21 cellular contexts compared by ENCODE assay signal in genomic region chr11:117000039-117000740, GRCh38.
DNase-seq lines count a peak whose midpoint lies in the region; ATAC-seq, FAIRE-seq and TF ChIP-seq lines count a peak whose summit lies in the region.
"Had no signal": no experiment of that assay in that cellular context is flagged by ENCODE, and none has a peak within 500 bp of the region (broad histone marks: within the 10 kb centered on the region; RNA-seq: fewer than 3 reads in every experiment).

No MANE protein-coding gene starts in this region.

- TF ChIP-seq POLR2A in H54 (IDR thresholded peaks at IDR 0.05; ENCODE audit: low read depth, low read length): no peak

- H3K4me1 ChIP-seq in CD4-positive, alpha-beta memory T cell (ENCODE audit: insufficient read depth, low read length): peaks cover 42% of the 10 kb centered on the region
- peaks cover 20% of the 10 kb centered on the region for H3K4me1 ChIP-seq in Loucy (ENCODE audit: insufficient read depth, low read length, poor library complexity, severe bottlenecking)

- H3K36me3 Mint-ChIP-seq in CD4-positive, alpha-beta memory T cell: peaks cover 9% of the 10 kb centered on the region in 2 donors
- H3K36me3 Mint-ChIP-seq in T-helper 17 cell (ENCODE audit: low read depth) (peaks cover 2% of the 10 kb centered on the region), naive B cell (peaks cover 0 to 9% of the 10 kb centered on the region in 2 donors)

- H3K27me3 ChIP-seq in CD4-positive, alpha-beta memory T cell (ENCODE audit: insufficient read depth, low read length): no peaks in the 10 kb centered on the region
- H3K27me3 ChIP-seq in Loucy (ENCODE audit: insufficient read depth, low read length, poor library complexity, severe bottlenecking): no peaks in the 10 kb centered on the region
- H3K27me3 ChIP-seq: testis had no signal

- no peaks in the 10 kb centered on the region for H3K36me3 ChIP-seq in CD4-positive, alpha-beta memory T cell (ENCODE audit: insufficient read depth, low read length)
- no peaks in the 10 kb centered on the region for H3K36me3 ChIP-seq in Loucy (ENCODE audit: insufficient read depth, low read length)
- H3K36me3 ChIP-seq: WERI-Rb-1 had no signal

- no peaks in the 10 kb centered on the region for H3K9me2 ChIP-seq in Loucy (replicated peaks; ENCODE audit: low read depth, low read length)

- peak overlapping the region in 4 of 8 donors; percentile 1 to 63 (median 20) for H3K4me3 Mint-ChIP-seq in CD4-positive, alpha-beta memory T cell
- peak overlapping the region; percentile 39 for H3K4me3 Mint-ChIP-seq in T-helper 17 cell
- H3K4me3 Mint-ChIP-seq in naive B cell: peak overlapping the region in 2 of 8 donors; percentile 11 to 16

- no peak for TF ChIP-seq CTCF in Loucy (conservative IDR thresholded peaks at IDR 0.05; ENCODE audit: low read length)

- no peak overlapping the region for H3K4me3 ChIP-seq in CD4-positive, alpha-beta memory T cell (ENCODE audit: low read length in 2 of 2)
- no peak overlapping the region for H3K4me3 ChIP-seq in Loucy (ENCODE audit: low read length, poor library complexity, severe bottlenecking)
- H3K4me3 ChIP-seq: PC-9, testis had no signal

- peak overlapping the region; percentile 1 for H3K4me2 ChIP-seq in Loucy (ENCODE audit: low read depth, low read length, poor library complexity, severe bottlenecking)
- H3K4me2 ChIP-seq: KMS-11, PC-9 had no signal

- no peaks in the 10 kb centered on the region for H3F3A ChIP-seq in Loucy (ENCODE audit: low read depth)

- CTCF ChIA-PET in CD4-positive, alpha-beta memory T cell (lab: Charles Lee; ENCODE audit: partially characterized antibody): interaction anchor here (0.8 kb wide), 1 partner anchor 106 kb away, joined by 4 read pairs; no protein-coding TSS in a partner anchor

- peaks cover 53 to 88% (median 66%) of the 10 kb centered on the region in 4 donors for H3K4me1 Mint-ChIP-seq in CD4-positive, alpha-beta memory T cell
- H3K4me1 Mint-ChIP-seq in T-helper 17 cell (peaks cover 56% of the 10 kb centered on the region), naive B cell (peaks cover 54 to 79% (median 76%) of the 10 kb centered on the region in 3 donors)

- H3K9me3 Mint-ChIP-seq in CD4-positive, alpha-beta memory T cell: peaks cover 0 to 3% (median 0%) of the 10 kb centered on the region in 8 donors
- no peaks in the 10 kb centered on the region for H3K9me3 Mint-ChIP-seq in naive B cell
- H3K9me3 Mint-ChIP-seq: activated T-helper 2 cell treated with anti-CD3 and anti-CD28 coated beads, Interferon-gamma antibody, Interleukin-2, Interleukin-4, amounts not matched to agents 10 μg/mL and 5 μg/mL and 100 μg/mL, durations not matched to agents 14 hours and 24 hours and 36 hours had no signal

- H3K79me2 ChIP-seq in Loucy (ENCODE audit: insufficient read depth, low read length): peaks cover 48% of the 10 kb centered on the region

- intact Hi-C loops in CD4-positive, alpha-beta memory T cell (cut with micrococcal nuclease): no loop called here

- FAIRE-seq in H54 (lab: Jason Lieb, UNC): no peak
- FAIRE-seq: GM18507 had no signal

- H3K27me3 Mint-ChIP-seq in CD4-positive, alpha-beta memory T cell: no peaks in the 10 kb centered on the region
- no peaks in the 10 kb centered on the region for H3K27me3 Mint-ChIP-seq in T-helper 17 cell
- no peaks in the 10 kb centered on the region for H3K27me3 Mint-ChIP-seq in naive B cell

- no peaks in the 10 kb centered on the region for H3K9me3 ChIP-seq in CD4-positive, alpha-beta memory T cell (ENCODE audit: control insufficient read depth in 1 of 2, low read length in 2 of 2)
- H3K9me3 ChIP-seq in Loucy (ENCODE audit: insufficient read depth, low read depth, low read length) (no peaks in the 10 kb centered on the region), T-helper 17 cell (ENCODE audit: control insufficient read depth, low read length, poor library complexity, severe bottlenecking) (no peaks in the 10 kb centered on the region)
- H3K9me3 ChIP-seq: testis had no signal

- DNase-seq in CD4-positive, alpha-beta memory T cell: no peak
- DNase-seq in T-helper 17 cell (no peak), naive B cell (no peak), T-helper 2 cell (no peak), H54 (ENCODE audit: insufficient read length, low spot score) (no peak)
- DNase-seq: activated CD8-positive, alpha-beta memory T cell treated with anti-CD3 and anti-CD28 coated beads for 24 hours; central memory CD4-positive, alpha-beta T cell; DMS153; foreskin melanocyte; NCI-H510A treated with DMSO at 0.1 percent for 48 hours; occipital lobe; PC-9; stimulated activated CD4-positive, alpha-beta T cell treated with anti-CD3 and anti-CD28 coated beads, Interleukin-4, amount 100 ng/mL, for 1 hour; stimulated activated CD8-positive, alpha-beta memory T cell treated with anti-CD3 and anti-CD28 coated beads, Interleukin-4, amount 100 ng/mL, for 48 hours; testis; WERI-Rb-1 had no signal

- ATAC-seq in T-helper 17 cell (no peak), naive B cell (ENCODE audit: low read depth in 2 of 2) (peak; percentile 63 to 70), GM21381 (IDR thresholded peaks at IDR 0.05; ENCODE audit: unreplicated experiment) (no peak)

- peaks cover 5% of the 10 kb centered on the region for H4K20me1 ChIP-seq in Loucy (ENCODE audit: insufficient read depth, low read length, poor library complexity, severe bottlenecking)

- H2AFZ ChIP-seq in Loucy (ENCODE audit: low read length): no peak overlapping the region
- H2AFZ ChIP-seq: PC-9 had no signal

- H3K27ac ChIP-seq in CD4-positive, alpha-beta memory T cell (ENCODE audit: low read depth, low read length): no peak overlapping the region
- H3K27ac ChIP-seq: KMS-11, PC-9, testis, WERI-Rb-1 had no signal

- POLR2A ChIA-PET in CD4-positive, alpha-beta memory T cell (lab: Charles Lee; ENCODE audit: partially characterized antibody): no interaction called here

- no peak overlapping the region for H3K9ac ChIP-seq in Loucy (ENCODE audit: low read depth, low read length, poor library complexity, severe bottlenecking)
- H3K9ac ChIP-seq: KMS-11 had no signal

- peak overlapping the region in 5 of 7 donors; percentile 9 to 69 (median 12) for H3K27ac Mint-ChIP-seq in CD4-positive, alpha-beta memory T cell
- H3K27ac Mint-ChIP-seq in T-helper 17 cell (peak overlapping the region; percentile 66), naive B cell (peak overlapping the region in 4 of 6 donors; percentile 16 to 91 (median 38))
- H3K27ac Mint-ChIP-seq: activated T-helper 2 cell treated with anti-CD3 and anti-CD28 coated beads, Interferon-gamma antibody, Interleukin-2, Interleukin-4, amounts not matched to agents 10 μg/mL and 5 μg/mL and 100 μg/mL, durations not matched to agents 14 hours and 24 hours and 36 hours had no signal

Comparison
In these comparisons a context has a peak if more than half of its experiments do, and no peak if none do; other contexts are left out.
1. H3K27ac Mint-ChIP-seq: peak in every context shown above with its lines; median percentile 66 in T-helper 17 cell; 38 in naive B cell; 12 in CD4-positive, alpha-beta memory T cell.
2. ATAC-seq: peak in naive B cell (2 of 2); none in T-helper 17 cell (single experiment) and GM21381 (single experiment).